Comparison of ENCODE assay signal across 33 cellular contexts in the genomic region with DNA sequence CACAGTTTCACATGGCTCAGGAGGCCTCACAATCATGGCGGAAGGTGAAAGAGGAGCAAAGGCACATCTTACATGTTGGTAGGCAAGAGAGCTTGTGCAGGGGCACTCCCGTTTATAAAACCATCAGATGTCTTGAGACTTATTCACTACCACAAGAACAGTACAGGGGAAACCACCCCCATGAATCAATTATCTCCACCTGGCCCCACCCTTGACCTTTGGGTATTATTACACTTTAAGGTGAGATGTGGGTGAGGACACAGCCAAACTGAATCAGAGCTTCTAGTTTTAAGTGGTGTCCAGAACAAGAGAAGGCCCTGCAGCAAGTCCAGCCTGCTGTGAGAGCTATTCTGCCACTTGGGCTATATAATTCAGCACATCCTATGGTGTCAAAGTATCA.
"Had no signal": no experiment of that assay in that cellular context is flagged by ENCODE, and none has a peak within 500 bp of the region (broad histone marks: within the 10 kb centered on the region; RNA-seq: fewer than 3 reads in every experiment).

No MANE protein-coding gene starts in this region.

- H3K36me3 Mint-ChIP-seq: activated naive CD4-positive, alpha-beta T cell treated with anti-CD3 and anti-CD28 coated beads, Interleukin-2, amount 10 ng/mL, durations not matched to agents 7 days and 5 days; brain had no signal

- H3K4me3 ChIP-seq: ascending aorta, cardiac muscle cell had no signal

- H3K27ac ChIP-seq: ascending aorta, cardiac muscle cell, VCaP had no signal

- H3K27ac Mint-ChIP-seq: activated B cell treated with CpG ODN at 0.5 μM for 24 hours; activated CD4-positive, alpha-beta memory T cell treated with anti-CD3 and anti-CD28 coated beads for 36 hours; activated CD4-positive, alpha-beta T cell treated with anti-CD3 and anti-CD28 coated beads, Interleukin-2, amount 10 ng/mL, durations not matched to agents 7 days and 5 days; activated naive CD4-positive, alpha-beta T cell treated with anti-CD3 and anti-CD28 coated beads, Interleukin-2, amount 10 ng/mL, durations not matched to agents 7 days and 5 days; activated naive CD4-positive, alpha-beta T cell treated with anti-CD3 and anti-CD28 coated beads, Interleukin-2, amount 50 U/mL, for 24 hours; activated naive CD8-positive, alpha-beta T cell; activated T-cell treated with anti-CD3 and anti-CD28 coated beads, Interleukin-2, amount 50 U/mL, for 72 hours; activated T-helper 1 cell treated with anti-CD3 and anti-CD28 coated beads, Interleukin-12 subunit alpha, Interleukin-12 subunit beta, Interleukin-2, Interleukin-4 antibody, amounts not matched to agents 30 ng/mL and 10 ng/mL and 1 ng/mL, durations not matched to agents 14 hours and 24 hours and 36 hours; activated T-helper 2 cell treated with anti-CD3 and anti-CD28 coated beads, Interferon-gamma antibody, Interleukin-2, Interleukin-4, amounts not matched to agents 10 μg/mL and 5 μg/mL and 100 μg/mL, durations not matched to agents 14 hours and 24 hours and 36 hours; brain; T-helper 1 cell treated with Interleukin-12 subunit alpha and Interleukin-12 subunit beta and Interleukin-4 antibody, amounts not matched to agents 30 μg/mL and 1 μg/mL, for 36 hours; T-helper 2 cell treated with Interferon-gamma antibody and Interleukin-4, amounts not matched to agents 5 μg/mL and 100 μg/mL, for 36 hours had no signal

- H3K36me3 ChIP-seq: ascending aorta, cardiac muscle cell had no signal

- H3K4me1 ChIP-seq: ascending aorta had no signal

- H3K27me3 Mint-ChIP-seq: activated CD4-positive, alpha-beta memory T cell treated with anti-CD3 and anti-CD28 coated beads for 36 hours; activated naive CD4-positive, alpha-beta T cell treated with anti-CD3 and anti-CD28 coated beads, Interleukin-2, amount 10 ng/mL, durations not matched to agents 7 days and 5 days; activated naive CD4-positive, alpha-beta T cell treated with anti-CD3 and anti-CD28 coated beads, Interleukin-2, amount 50 U/mL, for 24 hours; activated naive CD8-positive, alpha-beta T cell; brain; central memory CD8-positive, alpha-beta T cell had no signal

- H3K4me3 Mint-ChIP-seq: activated B cell treated with CpG ODN at 0.5 μM for 24 hours; activated CD4-positive, alpha-beta memory T cell treated with anti-CD3 and anti-CD28 coated beads for 36 hours; activated CD4-positive, alpha-beta T cell treated with anti-CD3 and anti-CD28 coated beads, Interleukin-2, amount 10 ng/mL, durations not matched to agents 7 days and 5 days; activated naive CD4-positive, alpha-beta T cell treated with anti-CD3 and anti-CD28 coated beads, Interleukin-2, amount 10 ng/mL, durations not matched to agents 7 days and 5 days; activated naive CD8-positive, alpha-beta T cell; activated T-cell treated with anti-CD3 and anti-CD28 coated beads, Interleukin-2, amount 50 U/mL, for 4 hours; activated T-cell treated with anti-CD3 and anti-CD28 coated beads, Interleukin-2, amount 50 U/mL, for 72 hours; activated T-helper 1 cell treated with anti-CD3 and anti-CD28 coated beads, Interleukin-12 subunit alpha, Interleukin-12 subunit beta, Interleukin-2, Interleukin-4 antibody, amounts not matched to agents 30 ng/mL and 10 ng/mL and 1 ng/mL, durations not matched to agents 14 hours and 24 hours and 36 hours; brain; central memory CD8-positive, alpha-beta T cell; T-helper 1 cell treated with Interleukin-12 subunit alpha and Interleukin-12 subunit beta and Interleukin-4 antibody, amounts not matched to agents 30 μg/mL and 1 μg/mL, for 36 hours; T-helper 2 cell treated with Interferon-gamma antibody and Interleukin-4, amounts not matched to agents 5 μg/mL and 100 μg/mL, for 36 hours had no signal

- H3K4me1 Mint-ChIP-seq: activated B cell treated with CpG ODN at 0.5 μM for 24 hours; activated naive CD4-positive, alpha-beta T cell treated with anti-CD3 and anti-CD28 coated beads, Interleukin-2, amount 10 ng/mL, durations not matched to agents 7 days and 5 days; brain had no signal

- H3K27me3 ChIP-seq: ascending aorta, cardiac muscle cell had no signal

- ATAC-seq: activated T-cell treated with anti-CD3 and anti-CD28 coated beads, Interleukin-2, amount 50 U/mL, for 4 hours; activated T-cell treated with anti-CD3 and anti-CD28 coated beads, Interleukin-2, amount 50 U/mL, for 72 hours had no signal

- DNase-seq: activated B cell treated with CpG ODN at 0.5 μM for 24 hours; activated CD4-positive, alpha-beta memory T cell treated with anti-CD3 and anti-CD28 coated beads for 36 hours; activated CD4-positive, alpha-beta T cell treated with anti-CD3 and anti-CD28 coated beads for 4 hours; activated CD4-positive, alpha-beta T cell treated with anti-CD3 and anti-CD28 coated beads, Interleukin-2, amount 10 ng/mL, durations not matched to agents 7 days and 5 days; activated CD4-positive, CD25-positive, alpha-beta regulatory T cell treated with anti-CD3 and anti-CD28 coated beads, Interleukin-2, amount 50 U/mL, for 72 hours; activated CD8-positive, alpha-beta memory T cell treated with anti-CD3 and anti-CD28 coated beads, Interleukin-2, amount 50 U/mL, for 4 hours; activated effector memory CD4-positive, alpha-beta T cell treated with Interleukin-2 at 50 U/mL for 16 hours; activated gamma-delta T cell; activated naive CD4-positive, alpha-beta T cell treated with anti-CD3 and anti-CD28 coated beads, Interleukin-2, amount 10 ng/mL, durations not matched to agents 7 days and 5 days; activated naive CD4-positive, alpha-beta T cell treated with Interleukin-2 at 50 U/mL for 16 hours; activated T-cell treated with anti-CD3 and anti-CD28 coated beads for 4 hours; activated T-cell treated with anti-CD3 and anti-CD28 coated beads, Interleukin-2, amount 50 U/mL, for 1 hour; activated T-cell treated with anti-CD3 and anti-CD28 coated beads, Interleukin-2, amount 50 U/mL, for 4 hours; activated T-cell treated with anti-CD3 and anti-CD28 coated beads, Interleukin-2, amount 50 U/mL, for 72 hours; amygdala; anterior cingulate cortex; caudate nucleus; cerebellar nuclear complex; SW 1271; T-helper 1 cell; T-helper 2 cell; T-helper 9 cell had no signal
